Comparison of ENCODE assay signal across 1 cellular context in genomic region chr2:105380432-105381118, GRCh38.
TF ChIP-seq lines count a peak whose summit lies in the region.

No MANE protein-coding gene starts in this region.

TF ChIP-seq in GM23338, 12 proteins besides CTCF, POLR2A, EP300 and RAD21 (continued from another document):
- no peak for TF ChIP-seq ZNF462 (CRISPR knock-in tag; IDR thresholded peaks at IDR 0.05)
- no peak for TF ChIP-seq POLR2AphosphoS5 (IDR thresholded peaks at IDR 0.05; ENCODE audit: low read depth)
- TF ChIP-seq REST (IDR thresholded peaks at IDR 0.05; ENCODE audit: unreplicated experiment): no peak
- TF ChIP-seq ZNF114 (CRISPR knock-in tag; IDR thresholded peaks at IDR 0.05): no peak
